In the genomic region with DNA sequence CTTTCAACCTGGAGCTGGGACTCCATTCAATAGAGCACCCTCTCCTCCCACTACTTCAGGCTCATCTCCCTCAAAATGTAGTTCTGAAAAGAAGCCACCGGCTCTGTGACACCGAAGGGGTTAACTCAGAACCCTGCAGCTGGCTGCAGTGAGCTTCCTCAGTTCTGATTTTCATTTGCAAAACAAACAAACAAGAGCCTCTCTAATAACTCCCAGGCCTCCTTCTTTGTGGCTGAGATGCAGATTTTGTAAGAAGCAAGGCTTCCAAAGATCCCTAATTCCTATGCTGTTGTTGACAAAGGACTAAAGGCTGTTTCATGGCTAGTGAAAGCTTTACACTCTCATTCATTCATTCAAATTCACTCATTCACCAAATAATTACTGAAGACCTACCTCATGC, we compare ENCODE assay signal across 32 cellular contexts.
"Had no signal": no experiment of that assay in that cellular context is flagged by ENCODE, and none has a peak within 500 bp of the region (broad histone marks: within the 10 kb centered on the region; RNA-seq: fewer than 3 reads in every experiment).

No MANE protein-coding gene starts in this region.

- H3K9me3 ChIP-seq: Peyer's patch, SJSA1, SK-N-SH had no signal

- H3K27ac ChIP-seq: brain microvascular endothelial cell, KMS-11, Peyer's patch, SJSA1 had no signal

- H3K27me3 ChIP-seq: brain microvascular endothelial cell, Peyer's patch, SJSA1 had no signal

- H3K27ac Mint-ChIP-seq: activated CD4-positive, alpha-beta T cell treated with anti-CD3 and anti-CD28 coated beads for 36 hours; activated CD4-positive, alpha-beta T cell treated with anti-CD3 and anti-CD28 coated beads, Interleukin-2, amount 10 ng/mL, durations not matched to agents 7 days and 5 days; activated CD8-positive, alpha-beta T cell treated with anti-CD3 and anti-CD28 coated beads, Interleukin-2, amount 10 ng/mL, durations not matched to agents 7 days and 5 days; activated naive CD4-positive, alpha-beta T cell treated with anti-CD3 and anti-CD28 coated beads, Interleukin-2, amount 10 ng/mL, durations not matched to agents 7 days and 5 days; activated naive CD8-positive, alpha-beta T cell; activated naive CD8-positive, alpha-beta T cell treated with anti-CD3 and anti-CD28 coated beads, Interleukin-2, amount 50 U/mL, for 24 hours; activated T-helper 1 cell treated with anti-CD3 and anti-CD28 coated beads, Interleukin-12 subunit alpha, Interleukin-12 subunit beta, Interleukin-2, Interleukin-4 antibody, amounts not matched to agents 30 ng/mL and 10 ng/mL and 1 ng/mL, durations not matched to agents 14 hours and 24 hours and 36 hours; T-helper 1 cell treated with Interleukin-12 subunit alpha and Interleukin-12 subunit beta and Interleukin-4 antibody, amounts not matched to agents 30 μg/mL and 1 μg/mL, for 36 hours; T-helper 2 cell treated with Interferon-gamma antibody and Interleukin-4, amounts not matched to agents 5 μg/mL and 100 μg/mL, for 36 hours had no signal

- H3K36me3 ChIP-seq: brain microvascular endothelial cell, Peyer's patch, SJSA1 had no signal

- H3K4me1 Mint-ChIP-seq: activated CD4-positive, alpha-beta T cell treated with anti-CD3 and anti-CD28 coated beads for 36 hours; activated CD4-positive, alpha-beta T cell treated with anti-CD3 and anti-CD28 coated beads, Interleukin-2, amount 10 ng/mL, durations not matched to agents 7 days and 5 days; activated naive CD4-positive, alpha-beta T cell treated with anti-CD3 and anti-CD28 coated beads, Interleukin-2, amount 10 ng/mL, durations not matched to agents 7 days and 5 days; activated naive CD8-positive, alpha-beta T cell treated with anti-CD3 and anti-CD28 coated beads, Interleukin-2, amount 50 U/mL, for 24 hours had no signal

- H3K36me3 Mint-ChIP-seq: activated naive CD4-positive, alpha-beta T cell treated with anti-CD3 and anti-CD28 coated beads, Interleukin-2, amount 10 ng/mL, durations not matched to agents 7 days and 5 days; activated naive CD8-positive, alpha-beta T cell had no signal

- ATAC-seq: activated CD4-positive, alpha-beta T cell treated with anti-CD3 and anti-CD28 coated beads for 36 hours; activated CD4-positive, CD25-positive, alpha-beta regulatory T cell treated with anti-CD3 and anti-CD28 coated beads, Interleukin-2, amount 50 U/mL, for 24 hours; activated CD8-positive, alpha-beta T cell treated with anti-CD3 and anti-CD28 coated beads, Interleukin-2, amount 10 ng/mL, durations not matched to agents 7 days and 5 days; activated naive CD8-positive, alpha-beta T cell treated with anti-CD3 and anti-CD28 coated beads, Interleukin-2, amount 50 U/mL, for 24 hours; activated T-cell treated with anti-CD3 and anti-CD28 coated beads, Interleukin-2, amount 50 U/mL, for 4 hours; PC-3 had no signal

- H3K4me3 Mint-ChIP-seq: activated CD4-positive, alpha-beta T cell treated with anti-CD3 and anti-CD28 coated beads for 36 hours; activated CD4-positive, alpha-beta T cell treated with anti-CD3 and anti-CD28 coated beads, Interleukin-2, amount 10 ng/mL, durations not matched to agents 7 days and 5 days; activated CD8-positive, alpha-beta T cell treated with anti-CD3 and anti-CD28 coated beads, Interleukin-2, amount 10 ng/mL, durations not matched to agents 7 days and 5 days; activated naive CD4-positive, alpha-beta T cell treated with anti-CD3 and anti-CD28 coated beads, Interleukin-2, amount 10 ng/mL, durations not matched to agents 7 days and 5 days; activated naive CD8-positive, alpha-beta T cell; activated naive CD8-positive, alpha-beta T cell treated with anti-CD3 and anti-CD28 coated beads, Interleukin-2, amount 50 U/mL, for 24 hours; activated T-cell treated with anti-CD3 and anti-CD28 coated beads, Interleukin-2, amount 50 U/mL, for 4 hours; activated T-helper 1 cell treated with anti-CD3 and anti-CD28 coated beads, Interleukin-12 subunit alpha, Interleukin-12 subunit beta, Interleukin-2, Interleukin-4 antibody, amounts not matched to agents 30 ng/mL and 10 ng/mL and 1 ng/mL, durations not matched to agents 14 hours and 24 hours and 36 hours; T-helper 1 cell treated with Interleukin-12 subunit alpha and Interleukin-12 subunit beta and Interleukin-4 antibody, amounts not matched to agents 30 μg/mL and 1 μg/mL, for 36 hours; T-helper 2 cell treated with Interferon-gamma antibody and Interleukin-4, amounts not matched to agents 5 μg/mL and 100 μg/mL, for 36 hours had no signal

- DNase-seq: activated CD4-positive, alpha-beta T cell treated with anti-CD3 and anti-CD28 coated beads for 36 hours; activated CD4-positive, alpha-beta T cell treated with anti-CD3 and anti-CD28 coated beads, Interleukin-2, amount 10 ng/mL, durations not matched to agents 7 days and 5 days; activated CD4-positive, alpha-beta T cell treated with anti-CD3 and anti-CD28 coated beads, Interleukin-2, amount 50 U/mL, for 48 hours; activated CD8-positive, alpha-beta T cell treated with anti-CD3 and anti-CD28 coated beads, Interleukin-2, amount 10 ng/mL, durations not matched to agents 7 days and 5 days; activated gamma-delta T cell treated with Interleukin-2 at 50 U/mL for 16 hours; activated naive CD4-positive, alpha-beta T cell treated with anti-CD3 and anti-CD28 coated beads, Interleukin-2, amount 10 ng/mL, durations not matched to agents 7 days and 5 days; activated naive CD8-positive, alpha-beta T cell treated with anti-CD3 and anti-CD28 coated beads, Interleukin-2, amount 50 U/mL, for 24 hours; activated T-cell treated with anti-CD3 and anti-CD28 coated beads, Interleukin-2, amount 50 U/mL, for 4 hours; amniotic stem cell; aorta; brain microvascular endothelial cell; central memory CD4-positive, alpha-beta T cell; MM.1S; MV-4-11; NCI-H1092; NCI-H1436 treated with DMSO at 0.1 percent for 48 hours; NCI-H1694 treated with DMSO at 0.1 percent for 48 hours; NCI-H2029; NCI-H345; NCI-H524 treated with DMSO at 0.1 percent for 48 hours; PC-3; Peyer's patch; RPMI8226; SHP77 treated with DMSO at 0.1 percent for 48 hours; SK-N-SH had no signal

- H3K4me1 ChIP-seq: Peyer's patch had no signal

- H3K27me3 Mint-ChIP-seq: activated CD4-positive, alpha-beta T cell treated with anti-CD3 and anti-CD28 coated beads for 36 hours; activated CD4-positive, alpha-beta T cell treated with anti-CD3 and anti-CD28 coated beads, Interleukin-2, amount 10 ng/mL, durations not matched to agents 7 days and 5 days; activated naive CD4-positive, alpha-beta T cell treated with anti-CD3 and anti-CD28 coated beads, Interleukin-2, amount 10 ng/mL, durations not matched to agents 7 days and 5 days had no signal

- H3K4me3 ChIP-seq: Peyer's patch, SJSA1 had no signal
